Comparison of ENCODE assay signal across 18 cellular contexts in genomic region chr11:119723952-119724325, GRCh38.
"Had no signal": no experiment of that assay in that cellular context is flagged by ENCODE, and none has a peak within 500 bp of the region (broad histone marks: within the 10 kb centered on the region; RNA-seq: fewer than 3 reads in every experiment).

No MANE protein-coding gene starts in this region.

- H3K9me3 ChIP-seq: colonic mucosa had no signal

- DNase-seq: activated B cell treated with CpG ODN at 0.5 μM for 24 hours; activated CD4-positive, alpha-beta T cell treated with anti-CD3 and anti-CD28 coated beads for 48 hours; activated CD8-positive, alpha-beta T cell treated with anti-CD3 and anti-CD28 coated beads for 36 hours; activated effector memory CD4-positive, alpha-beta T cell treated with Interleukin-2 at 50 U/mL for 16 hours; activated T-cell treated with anti-CD3 and anti-CD28 coated beads, Interleukin-2, amount 50 U/mL, for 4 hours; central memory CD4-positive, alpha-beta T cell; colonic mucosa; foreskin keratinocyte; glutamatergic neuron; immature natural killer cell; nucleus accumbens; stimulated activated CD4-positive, alpha-beta T cell treated with anti-CD3 and anti-CD28 coated beads, Interleukin-15, amount 100 ng/mL, for 24 hours; stimulated activated CD4-positive, alpha-beta T cell treated with anti-CD3 and anti-CD28 coated beads, Interleukin-4, amount 100 ng/mL, for 1 hour; stimulated activated naive CD4-positive, alpha-beta T cell treated with Interleukin-2 at 50 U/mL for 16 hours; T-helper 2 cell; trophoblast cell had no signal

- H3K36me3 ChIP-seq: colonic mucosa had no signal

- H3K27ac Mint-ChIP-seq: activated B cell treated with CpG ODN at 0.5 μM for 24 hours; activated CD8-positive, alpha-beta T cell treated with anti-CD3 and anti-CD28 coated beads for 36 hours; activated naive CD4-positive, alpha-beta T cell treated with anti-CD3 and anti-CD28 coated beads, Interleukin-2, amount 50 U/mL, for 72 hours; immature natural killer cell had no signal

- ATAC-seq: activated CD8-positive, alpha-beta T cell treated with anti-CD3 and anti-CD28 coated beads for 36 hours; activated naive CD4-positive, alpha-beta T cell treated with anti-CD3 and anti-CD28 coated beads, Interleukin-2, amount 50 U/mL, for 72 hours; activated T-cell treated with anti-CD3 and anti-CD28 coated beads, Interleukin-2, amount 50 U/mL, for 4 hours; foreskin keratinocyte had no signal

- H3K27me3 ChIP-seq: colonic mucosa, foreskin keratinocyte had no signal

- H3K36me3 Mint-ChIP-seq: activated naive CD4-positive, alpha-beta T cell treated with anti-CD3 and anti-CD28 coated beads, Interleukin-2, amount 50 U/mL, for 72 hours had no signal

- H3K9me3 Mint-ChIP-seq: activated B cell treated with CpG ODN at 0.5 μM for 24 hours; activated CD8-positive, alpha-beta T cell treated with anti-CD3 and anti-CD28 coated beads for 36 hours; activated naive CD4-positive, alpha-beta T cell treated with anti-CD3 and anti-CD28 coated beads, Interleukin-2, amount 50 U/mL, for 72 hours; activated T-cell treated with anti-CD3 and anti-CD28 coated beads, Interleukin-2, amount 50 U/mL, for 4 hours had no signal

- H3K4me3 Mint-ChIP-seq: activated B cell treated with CpG ODN at 0.5 μM for 24 hours; activated CD8-positive, alpha-beta T cell treated with anti-CD3 and anti-CD28 coated beads for 36 hours; activated T-cell treated with anti-CD3 and anti-CD28 coated beads, Interleukin-2, amount 50 U/mL, for 4 hours; immature natural killer cell had no signal

- H3K4me3 ChIP-seq: colonic mucosa, lung had no signal

- H3K27ac ChIP-seq: colonic mucosa had no signal
